ENCODE assay signal across 15 cellular contexts in the genomic region with DNA sequence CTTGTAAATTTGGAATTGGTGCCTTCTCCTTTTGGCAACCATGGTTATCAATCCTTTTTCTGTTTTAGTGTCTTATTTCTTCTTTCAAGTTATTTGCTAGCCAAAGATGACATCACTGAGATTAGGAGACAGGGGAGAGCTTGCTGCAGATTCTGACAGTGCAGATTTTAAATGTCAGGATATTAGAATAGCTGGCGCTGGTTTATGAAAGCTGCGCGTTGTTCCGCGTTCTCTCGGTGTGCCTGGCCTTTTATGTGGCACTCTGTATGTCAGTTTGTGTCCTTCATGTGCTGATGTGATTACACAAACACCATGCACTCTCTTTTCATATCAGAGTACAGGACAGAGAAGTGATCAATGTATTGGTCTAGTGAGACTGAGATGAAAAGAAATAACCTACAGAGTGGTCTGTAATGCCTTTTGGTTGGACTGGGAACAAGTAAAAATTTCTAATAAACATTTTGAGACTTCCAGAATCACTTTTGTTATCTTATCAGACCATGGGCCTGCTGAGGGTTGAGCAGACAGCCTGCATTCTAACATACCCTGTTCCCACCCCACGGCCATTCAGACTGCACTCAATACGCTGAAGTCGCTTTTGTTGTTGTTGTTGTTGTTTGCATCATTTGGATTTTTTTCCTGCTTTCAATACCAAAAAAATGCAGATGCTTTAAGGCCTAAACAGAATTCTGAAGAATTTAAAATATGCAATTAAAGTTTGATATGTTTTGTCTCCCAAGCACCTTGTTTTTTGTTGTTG.
"Had no signal": no experiment of that assay in that cellular context is flagged by ENCODE, and none has a peak within 500 bp of the region (broad histone marks: within the 10 kb centered on the region; RNA-seq: fewer than 3 reads in every experiment).

No MANE protein-coding gene starts in this region.

- H3K4me3 ChIP-seq: heart left ventricle, psoas muscle, tibial artery had no signal

- H3K4me1 Mint-ChIP-seq: activated naive CD4-positive, alpha-beta T cell treated with anti-CD3 and anti-CD28 coated beads, Interleukin-2, amount 10 ng/mL, durations not matched to agents 7 days and 5 days; T-cell had no signal

- ATAC-seq: heart left ventricle; left colon; naive thymus-derived CD8-positive, alpha-beta T cell; psoas muscle; sciatic nerve; T-cell had no signal

- H3K9me3 ChIP-seq: heart left ventricle, psoas muscle, tibial artery had no signal

- H3K4me3 Mint-ChIP-seq: activated naive CD4-positive, alpha-beta T cell treated with anti-CD3 and anti-CD28 coated beads, Interleukin-2, amount 10 ng/mL, durations not matched to agents 7 days and 5 days; naive thymus-derived CD8-positive, alpha-beta T cell; T-cell had no signal

- H3K27me3 ChIP-seq: heart left ventricle, tibial artery had no signal

- DNase-seq: activated CD4-positive, alpha-beta T cell treated with anti-CD3 and anti-CD28 coated beads for 1 hour; activated CD4-positive, alpha-beta T cell treated with anti-CD3 and anti-CD28 coated beads, Interleukin-2, amount 50 U/mL, for 4 hours; activated naive CD4-positive, alpha-beta T cell treated with anti-CD3 and anti-CD28 coated beads, Interleukin-2, amount 10 ng/mL, durations not matched to agents 7 days and 5 days; activated T-cell treated with anti-CD3 and anti-CD28 coated beads, Interleukin-2, amount 50 U/mL, for 1 hour; heart left ventricle; left colon; naive thymus-derived CD8-positive, alpha-beta T cell; psoas muscle; T-cell; T-helper 9 cell; tibial artery had no signal

- FAIRE-seq: astrocyte, frontal cortex had no signal

- H3K9me3 Mint-ChIP-seq: activated naive CD4-positive, alpha-beta T cell treated with anti-CD3 and anti-CD28 coated beads, Interleukin-2, amount 10 ng/mL, durations not matched to agents 7 days and 5 days; activated T-helper 2 cell treated with anti-CD3 and anti-CD28 coated beads, Interferon-gamma antibody, Interleukin-2, Interleukin-4, amounts not matched to agents 10 μg/mL and 5 μg/mL and 100 μg/mL, durations not matched to agents 14 hours and 24 hours and 36 hours; naive thymus-derived CD8-positive, alpha-beta T cell; T-cell had no signal

- H3K27ac Mint-ChIP-seq: activated naive CD4-positive, alpha-beta T cell treated with anti-CD3 and anti-CD28 coated beads, Interleukin-2, amount 10 ng/mL, durations not matched to agents 7 days and 5 days; activated T-helper 2 cell treated with anti-CD3 and anti-CD28 coated beads, Interferon-gamma antibody, Interleukin-2, Interleukin-4, amounts not matched to agents 10 μg/mL and 5 μg/mL and 100 μg/mL, durations not matched to agents 14 hours and 24 hours and 36 hours; T-cell had no signal

- H3K27me3 Mint-ChIP-seq: activated naive CD4-positive, alpha-beta T cell treated with anti-CD3 and anti-CD28 coated beads, Interleukin-2, amount 10 ng/mL, durations not matched to agents 7 days and 5 days; naive thymus-derived CD8-positive, alpha-beta T cell; T-cell had no signal

- H3K27ac ChIP-seq: heart left ventricle, psoas muscle, tibial artery had no signal

- H3K4me1 ChIP-seq: heart left ventricle, psoas muscle, tibial artery had no signal
